Comparison of ENCODE assay signal across 1 cellular context in genomic region chr1:185317034-185317885, GRCh38.
TF ChIP-seq lines count a peak whose summit lies in the region.

Gene IVNS1ABP (minus strand): TSS chr1:185317243. CDS start chr1:185309493, 7,750 bp downstream.

TF ChIP-seq in K562, 482 proteins besides CTCF, POLR2A, EP300 and RAD21 (continued from another document and continues in another):
- TF ChIP-seq ZFP91 (CRISPR knock-in tag; IDR thresholded peaks at IDR 0.05) = no peak
- TF ChIP-seq KAT7 (CRISPR knock-in tag; IDR thresholded peaks at IDR 0.05; ENCODE audit: borderline replicate concordance) = peak; percentile 93
- no peak; a peak in 1 of 4 replicates for TF ChIP-seq ETV6 (IDR thresholded peaks at IDR 0.05; ENCODE audit: borderline replicate concordance in 1 of 2, low read depth in 2 of 2, low read length in 1 of 2)
- no peak for TF ChIP-seq ETV6 (CRISPR knock-in tag; IDR thresholded peaks at IDR 0.05; ENCODE audit: borderline replicate concordance)
- TF ChIP-seq BDP1 (IDR thresholded peaks at IDR 0.05; ENCODE audit: insufficient read depth, insufficient read length) = no peak
- no peak for TF ChIP-seq CHD7 (IDR thresholded peaks at IDR 0.05; ENCODE audit: low read depth, low read length)
- no peak for TF ChIP-seq CLOCK (CRISPR knock-in tag; IDR thresholded peaks at IDR 0.05; ENCODE audit: borderline replicate concordance)
- TF ChIP-seq DLX4 (CRISPR knock-in tag; IDR thresholded peaks at IDR 0.05) = no peak
- peak; percentile 60 to 71 for TF ChIP-seq NRF1 (conservative IDR thresholded peaks at IDR 0.05 in 1 of 2, IDR thresholded peaks at IDR 0.05 in 1 of 2)
- TF ChIP-seq MGA (IDR thresholded peaks at IDR 0.05) = peak; percentile 83
- TF ChIP-seq MCM5 (IDR thresholded peaks at IDR 0.05; ENCODE audit: low read depth) = no peak
- TF ChIP-seq JUND (IDR thresholded peaks at IDR 0.05; ENCODE audit: borderline replicate concordance, low read depth, low read length) = peak; percentile 45; the same call in 1 of the 2 replicates
- TF ChIP-seq JUND (tag; IDR thresholded peaks at IDR 0.05; ENCODE audit: borderline replicate concordance, low read depth, low read length) = no peak; the same call in 2 of the 3 replicates
- TF ChIP-seq EZH2 (IDR thresholded peaks at IDR 0.05; ENCODE audit: borderline replicate concordance, low read depth, low read length) = no peak
- TF ChIP-seq TGIF2 (CRISPR knock-in tag; IDR thresholded peaks at IDR 0.05) = no peak
- no peak for TF ChIP-seq PHF21A (IDR thresholded peaks at IDR 0.05; ENCODE audit: borderline replicate concordance, low read depth)
- peak; percentile 77 for TF ChIP-seq SMARCA4 (IDR thresholded peaks at IDR 0.05)
- no peak for TF ChIP-seq ZNF695 (CRISPR knock-in tag; IDR thresholded peaks at IDR 0.05)
